In the genomic region with DNA sequence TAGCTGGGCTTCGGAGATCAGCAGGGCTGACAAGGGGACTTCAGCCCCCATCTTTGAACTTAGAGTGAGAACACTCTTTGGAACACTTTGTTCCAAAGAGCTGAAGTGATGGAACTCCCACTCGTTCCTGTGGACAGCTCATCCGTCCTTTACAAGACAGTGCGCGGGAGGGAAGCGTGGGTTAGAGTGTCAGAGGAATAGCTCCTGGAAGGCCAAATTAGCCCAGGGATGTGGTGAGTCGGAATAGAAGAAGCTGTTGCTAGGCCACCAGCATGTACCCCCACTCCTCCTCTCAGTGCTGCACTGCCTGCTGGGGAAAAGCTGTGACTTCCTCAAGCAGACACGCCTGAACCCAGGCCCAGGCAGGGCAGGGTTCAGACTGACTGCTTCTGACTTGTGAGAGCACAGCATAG, we compare ENCODE assay signal across 8 cellular contexts. TPM values are rescaled to one million over a fixed set of nuclear protein-coding genes. Genes with fewer than 3 reads are reported as not detected.
A peak's percentile ranks its signal among the peaks of the same experiment; 100 is the strongest.
DNase-seq lines count a peak whose midpoint lies in the region; ATAC-seq, FAIRE-seq and TF ChIP-seq lines count a peak whose summit lies in the region.

No MANE protein-coding gene starts in this region.

- 59 to 80% (median 67%) methylated on average over 8 of the region's 8 CpGs for WGBS in psoas muscle, 3 donors

- H3K27me3 ChIP-seq in psoas muscle (ENCODE audit: insufficient read depth in 3 of 3, low read length in 2 of 3), result no peaks in the 10 kb centered on the region

- intact Hi-C loops in psoas muscle (cut with DNase I), result loop anchor here (5.0 kb wide), 2 partner anchors 65 to 140 kb away; a partner anchor contains a TSS

- no peak overlapping the region for H3K4me3 ChIP-seq in psoas muscle

- no peaks in the 10 kb centered on the region for H3K36me3 ChIP-seq in psoas muscle (ENCODE audit: insufficient read depth in 1 of 2, low read depth in 1 of 2)

- no peaks in the 10 kb centered on the region for H3K9me3 ChIP-seq in psoas muscle

- H3K4me1 ChIP-seq in psoas muscle, result peaks cover 72% of the 10 kb centered on the region

- no peak for TF ChIP-seq CTCF in psoas muscle (IDR thresholded peaks at IDR 0.05)

- no peak for FAIRE-seq in H54 (lab: Jason Lieb, UNC)

- DNase-seq in H54 (ENCODE audit: insufficient read length, low spot score) (peak; percentile 46), UCSD-AML1 (lab: John Stamatoyannopoulos, UW; ENCODE audit: unreplicated experiment) (peak; percentile 38), fibroblast of peridontal ligament (ENCODE audit: extremely low read depth) (peak; percentile 34), psoas muscle (peak in 1 of 2 donors; percentile 60), cerebellum (ENCODE audit: low spot score) (no peak), NCI-H446 (lab: John Stamatoyannopoulos, UW) (no peak)

- no peak for TF ChIP-seq POLR2A in H54 (IDR thresholded peaks at IDR 0.05; ENCODE audit: low read depth, low read length)

- ATAC-seq in psoas muscle (peak in 1 of 4 donors; percentile 9), GM19467 (IDR thresholded peaks at IDR 0.05; ENCODE audit: unreplicated experiment) (no peak), GM18520 (IDR thresholded peaks at IDR 0.05; ENCODE audit: unreplicated experiment) (no peak)

- H3K27ac ChIP-seq in psoas muscle, result peak overlapping the region; percentile 93

RNA-seq across cellular contexts. Expression of a gene that starts 1.7 kb away (rescaled TPM):
- total RNA-seq in psoas muscle, result 1 to 10 TPM; 1.6 to 3.2 (median 1.9) TPM
- polyA plus RNA-seq in psoas muscle, result 10 to 100 TPM in 1 of 3 donors, 1 to 10 TPM in 2; 1.9 to 10.5 (median 2.2) TPM
- 2.2 TPM for total RNA-seq in cerebellum

Comparison
In these comparisons a context has a peak if more than half of its experiments do, and no peak if none do; other contexts are left out.
1. DNase-seq: peak in H54 (single experiment), UCSD-AML1 (single experiment) and fibroblast of peridontal ligament (single experiment); none in cerebellum (single experiment) and NCI-H446 (0 of 2).